8 cellular contexts compared by ENCODE assay signal in genomic region chr22:36286096-36286957, GRCh38. TPM values are rescaled to one million over a fixed set of nuclear protein-coding genes. Genes with fewer than 3 reads are reported as not detected.
DNase-seq lines count a peak whose midpoint lies in the region; ATAC-seq lines count a peak whose summit lies in the region.

No MANE protein-coding gene starts in this region.

- H3K27me3 ChIP-seq in MG63, result no peaks in the 10 kb centered on the region

- H3K27ac Mint-ChIP-seq in T-cell, result peak overlapping the region; percentile 82 to 90

- ATAC-seq in T-cell (replicated peaks in 1 of 4), result peak; percentile 43 to 62 (median 49)
- peak; percentile 79 for ATAC-seq in left ventricle myocardium superior
- ATAC-seq in HG02798 (IDR thresholded peaks at IDR 0.05; ENCODE audit: poor library complexity, unreplicated experiment), result no peak

- no peak overlapping the region for H3K4me3 ChIP-seq in MG63

- H3K9me3 Mint-ChIP-seq in T-cell, result no peaks in the 10 kb centered on the region

- POLR2A ChIA-PET in T-cell (lab: Charles Lee), result interaction anchor here in 1 of 2 donors (0.6 kb wide), 1 partner anchor 108 kb away, joined by 3 read pairs; no protein-coding TSS in a partner anchor

- H3K36me3 Mint-ChIP-seq in T-cell, result peaks cover 71% of the 10 kb centered on the region

- H3K4me1 Mint-ChIP-seq in T-cell, result peaks cover 34 to 41% (median 40%) of the 10 kb centered on the region in 3 donors

- CTCF ChIA-PET in T-cell (lab: Charles Lee), result interaction anchor here in 1 of 2 donors (1.6 to 1.7 kb wide), 2 partner anchors 8 to 10 kb away, joined by 4 to 6 read pairs; no protein-coding TSS in a partner anchor

- H3K4me3 Mint-ChIP-seq in T-cell, result peak overlapping the region in 1 of 3 donors; percentile 46

- in situ Hi-C loops in G401 (cut with HindIII; ENCODE audit: low sequenced_read_pairs), result no loop called here

- no peaks in the 10 kb centered on the region for H3K27me3 Mint-ChIP-seq in T-cell

- intact Hi-C loops in left ventricle myocardium superior (cut with micrococcal nuclease), result no loop called here

- no peaks in the 10 kb centered on the region for H3K9me3 ChIP-seq in MG63

- DNase-seq in G401 (ENCODE audit: low spot score) (peak; percentile 91), MG63 (peak; percentile 70), T-cell (peak; percentile 29 to 71 (median 58)), amniotic stem cell (lab: John Stamatoyannopoulos, UW) (peak; percentile 35), left ventricle myocardium superior (peak; percentile 90), renal cortical epithelial cell (ENCODE audit: low read depth) (peak; percentile 38), NCI-H187 treated with DMSO at 0.1 percent for 48 hours (lab: John Stamatoyannopoulos, UW) (no peak)

- peaks cover 85% of the 10 kb centered on the region for H3K36me3 ChIP-seq in MG63

RNA-seq across cellular contexts. Expression of gene APOL1, which starts 33.4 kb away (rescaled TPM):
- total RNA-seq in G401 (2014; rRNA removed; shearing (Covaris generic)), result not detected in 2 replicates
- total RNA-seq in MG63 (2014; rRNA removed; shearing (Covaris generic); ENCODE audit: low replicate concordance), result 0.49 and 2.4 TPM in 2 replicates
- total RNA-seq in T-cell (10 to 100 TPM; 15.7 to 29.5 (median 19.8) TPM), left ventricle myocardium superior (17.6 TPM), renal cortical epithelial cell (155 and 247 TPM in 2 replicates)

RNA-seq across cellular contexts. Expression of gene APOL2, which starts 47.0 kb away (rescaled TPM):
- 22.8 and 33.5 TPM in 2 replicates for total RNA-seq in G401 (2014; rRNA removed; shearing (Covaris generic))
- total RNA-seq in MG63 (2014; rRNA removed; shearing (Covaris generic); ENCODE audit: low replicate concordance), result 43.4 and 57.9 TPM in 2 replicates
- total RNA-seq in T-cell (10 to 100 TPM; 38.3 to 80.7 (median 70.6) TPM), left ventricle myocardium superior (56.7 TPM), renal cortical epithelial cell (154 and 157 TPM in 2 replicates)
